In genomic region chr17:17518019-17518418, GRCh38 we compare ENCODE assay signal across 31 cellular contexts.
"Had no signal": no experiment of that assay in that cellular context is flagged by ENCODE, and none has a peak within 500 bp of the region (broad histone marks: within the 10 kb centered on the region; RNA-seq: fewer than 3 reads in every experiment).

No MANE protein-coding gene starts in this region.

- DNase-seq: activated CD4-positive, alpha-beta memory T cell treated with anti-CD3 and anti-CD28 coated beads for 36 hours; activated CD4-positive, alpha-beta T cell treated with anti-CD3 and anti-CD28 coated beads, Interleukin-2, amount 10 ng/mL, durations not matched to agents 24 days and 14 days; activated CD4-positive, CD25-positive, alpha-beta regulatory T cell treated with anti-CD3 and anti-CD28 coated beads, Interleukin-2, amount 50 U/mL, for 72 hours; activated CD8-positive, alpha-beta memory T cell treated with anti-CD3 and anti-CD28 coated beads, Interleukin-2, amount 50 U/mL, for 4 hours; activated effector memory CD4-positive, alpha-beta T cell treated with anti-CD3 and anti-CD28 coated beads, Interleukin-2, amount 50 U/mL, for 16 hours; activated naive CD4-positive, alpha-beta T cell treated with anti-CD3 and anti-CD28 coated beads for 36 hours; activated naive CD8-positive, alpha-beta T cell treated with anti-CD3 and anti-CD28 coated beads for 36 hours; activated T-cell treated with anti-CD3 and anti-CD28 coated beads, Interleukin-2, amount 50 U/mL, for 1 hour; adrenal gland; dermis blood vessel endothelial cell; effector CD4-positive, alpha-beta T cell; gastrocnemius medialis; head of caudate nucleus; hippocampal formation; lower lobe of right lung; mesenchymal stem cell; stimulated activated CD4-positive, alpha-beta T cell treated with anti-CD3 and anti-CD28 coated beads, Interleukin-12 subunit alpha, Interleukin-12 subunit beta, amount 100 ng/mL, for 4 hours; stimulated activated CD4-positive, alpha-beta T cell treated with anti-CD3 and anti-CD28 coated beads, Interleukin-4, amount 100 ng/mL, for 1 hour; T-helper 9 cell; trophoblast cell had no signal

- H2AFZ ChIP-seq: neural progenitor cell had no signal

- H3K4me3 ChIP-seq: adrenal gland, body of pancreas, gastrocnemius medialis, lower lobe of right lung, neural progenitor cell, skin epidermis, thoracic aorta had no signal

- H3K4me1 ChIP-seq: adrenal gland, gastrocnemius medialis, lower lobe of right lung had no signal

- H3K9ac ChIP-seq: neural progenitor cell had no signal

- ATAC-seq: body of pancreas; gastrocnemius medialis; left lobe of liver; lower lobe of right lung; naive thymus-derived CD8-positive, alpha-beta T cell; sciatic nerve had no signal

- H3K27me3 ChIP-seq: adrenal gland, body of pancreas, gastrocnemius medialis, neural progenitor cell had no signal

- H3K9me3 ChIP-seq: adrenal gland, body of pancreas, gastrocnemius medialis, lower lobe of right lung, thoracic aorta had no signal

- H3K36me3 ChIP-seq: adrenal gland, gastrocnemius medialis, neural progenitor cell, thoracic aorta had no signal

- H3K27ac ChIP-seq: adrenal gland, body of pancreas, gastrocnemius medialis, lower lobe of right lung, neural progenitor cell, skin epidermis, thoracic aorta had no signal

- FAIRE-seq: colon, keratinocyte, TTC549, urothelium cell line had no signal

- H3K4me2 ChIP-seq: neural progenitor cell had no signal
